ENCODE assay signal across 8 cellular contexts in genomic region chr3:160225181-160226025, GRCh38. TPM values are rescaled to one million over a fixed set of nuclear protein-coding genes. Genes with fewer than 3 reads are reported as not detected.
DNase-seq lines count a peak whose midpoint lies in the region; ATAC-seq and TF ChIP-seq lines count a peak whose summit lies in the region.

Gene C3orf80, plus strand, starts transcription at chr3:160225422. Its CDS starts 214 bp downstream, at chr3:160225636.

- peaks cover 9% of the 10 kb centered on the region for H3K4me1 Mint-ChIP-seq in Calu3 (ENCODE audit: low read depth, unreplicated experiment)
- peaks cover 14% of the 10 kb centered on the region for H3K4me1 Mint-ChIP-seq in activated T-helper 1 cell treated with anti-CD3 and anti-CD28 coated beads, Interleukin-12 subunit alpha, Interleukin-12 subunit beta, Interleukin-2, Interleukin-4 antibody, amounts not matched to agents 30 ng/mL and 10 ng/mL and 1 ng/mL, durations not matched to agents 14 hours and 24 hours and 36 hours (ENCODE audit: low read depth)
- peaks cover 14% of the 10 kb centered on the region for H3K4me1 Mint-ChIP-seq in neural progenitor cell

- peak within 1 kb of the TSS; percentile 85 for H3K4me3 Mint-ChIP-seq in Calu3 (ENCODE audit: low read depth, unreplicated experiment)
- H3K4me3 Mint-ChIP-seq in activated T-helper 1 cell treated with anti-CD3 and anti-CD28 coated beads, Interleukin-12 subunit alpha, Interleukin-12 subunit beta, Interleukin-2, Interleukin-4 antibody, amounts not matched to agents 30 ng/mL and 10 ng/mL and 1 ng/mL, durations not matched to agents 14 hours and 24 hours and 36 hours = peak within 1 kb of the TSS; percentile 77
- H3K4me3 Mint-ChIP-seq in neural progenitor cell = peak within 1 kb of the TSS; percentile 90

- no peaks in the 10 kb centered on the region for H3K79me2 ChIP-seq in neural progenitor cell (ENCODE audit: low read depth)

- peaks cover 23% of the 10 kb centered on the region for H3F3A ChIP-seq in neural progenitor cell (ENCODE audit: low read depth)

- H3K27ac ChIP-seq in neural progenitor cell (no peak within 1 kb of the TSS), urinary bladder (ENCODE audit: low read depth) (no peak within 1 kb of the TSS)

- CTCF ChIA-PET in Calu3 (lab: Charles Lee) = interaction anchor here (0.5 to 1.4 kb wide), 6 partner anchors 27 to 1502 kb away, joined by 3 to 8 read pairs (median 5); no protein-coding TSS in a partner anchor

- H3K36me3 Mint-ChIP-seq in Calu3 (ENCODE audit: insufficient read depth, unreplicated experiment) = peaks cover 23% of the 10 kb centered on the region
- no peaks in the 10 kb centered on the region for H3K36me3 Mint-ChIP-seq in activated T-helper 1 cell treated with anti-CD3 and anti-CD28 coated beads, Interleukin-12 subunit alpha, Interleukin-12 subunit beta, Interleukin-2, Interleukin-4 antibody, amounts not matched to agents 30 ng/mL and 10 ng/mL and 1 ng/mL, durations not matched to agents 14 hours and 24 hours and 36 hours (ENCODE audit: low read depth)
- H3K36me3 Mint-ChIP-seq in neural progenitor cell = no peaks in the 10 kb centered on the region

- intact Hi-C loops in Calu3 (cut with micrococcal nuclease; ENCODE audit: unreplicated experiment) = loop anchor here (5.0 kb wide), 3 partner anchors 63 to 187 kb away; no protein-coding TSS in a partner anchor
- intact Hi-C loops in activated T-helper 1 cell treated with anti-CD3 and anti-CD28 coated beads, Interleukin-12 subunit alpha, Interleukin-12 subunit beta, Interleukin-2, Interleukin-4 antibody, amounts not matched to agents 30 ng/mL and 10 ng/mL and 1 ng/mL, durations not matched to agents 14 hours and 24 hours and 36 hours (cut with micrococcal nuclease) = loop anchor here (5.0 kb wide), 5 partner anchors 172 to 463 kb away; partner anchors contain the start of genes IFT80, IL12A, KPNA4 and SMC4

- peak; percentile 81 for DNase-seq in Calu3
- peak; percentile 81 to 88 for DNase-seq in NOMO-1 (lab: John Stamatoyannopoulos, UW; ENCODE audit: unreplicated experiment in 2 of 2)
- DNase-seq in activated T-helper 1 cell treated with anti-CD3 and anti-CD28 coated beads, Interleukin-12 subunit alpha, Interleukin-12 subunit beta, Interleukin-2, Interleukin-4 antibody, amounts not matched to agents 30 ng/mL and 10 ng/mL and 1 ng/mL, durations not matched to agents 14 hours and 24 hours and 36 hours (ENCODE audit: low spot score) = peak; percentile 37
- peak; percentile 30 for DNase-seq in fibroblast of villous mesenchyme (ENCODE audit: low read depth)
- peak; percentile 85 for DNase-seq in neural progenitor cell (ENCODE audit: low spot score)

- peak; percentile 81 for ATAC-seq in GM19467 (IDR thresholded peaks at IDR 0.05; ENCODE audit: unreplicated experiment)
- ATAC-seq in HG03469 (IDR thresholded peaks at IDR 0.05; ENCODE audit: unreplicated experiment) = peak; percentile 69

- H2AFZ ChIP-seq in neural progenitor cell (replicated peaks) = peak within 1 kb of the TSS; percentile 74

- H3K36me3 ChIP-seq in neural progenitor cell (no peaks in the 10 kb centered on the region), urinary bladder (ENCODE audit: insufficient read depth) (no peaks in the 10 kb centered on the region)

- H3K9me3 ChIP-seq in neural progenitor cell (ENCODE audit: low read depth) = no peaks in the 10 kb centered on the region

- H3K4me1 ChIP-seq in neural progenitor cell (peaks cover 10% of the 10 kb centered on the region), urinary bladder (ENCODE audit: insufficient read depth) (peaks cover 5% of the 10 kb centered on the region)

- under 1% methylated on average over 103 of the region's 103 CpGs for WGBS in urinary bladder

- H3K9me3 Mint-ChIP-seq in Calu3 (ENCODE audit: low read depth, unreplicated experiment) (no peaks in the 10 kb centered on the region), neural progenitor cell (no peaks in the 10 kb centered on the region)
- H3K9me3 Mint-ChIP-seq in activated T-helper 1 cell treated with anti-CD3 and anti-CD28 coated beads, Interleukin-12 subunit alpha, Interleukin-12 subunit beta, Interleukin-2, Interleukin-4 antibody, amounts not matched to agents 30 ng/mL and 10 ng/mL and 1 ng/mL, durations not matched to agents 14 hours and 24 hours and 36 hours = no peaks in the 10 kb centered on the region

- H3K4me2 ChIP-seq in neural progenitor cell = peak within 1 kb of the TSS; percentile 89

- peaks cover 13% of the 10 kb centered on the region for H3K27me3 Mint-ChIP-seq in Calu3 (ENCODE audit: unreplicated experiment)
- peaks cover 66% of the 10 kb centered on the region for H3K27me3 Mint-ChIP-seq in activated T-helper 1 cell treated with anti-CD3 and anti-CD28 coated beads, Interleukin-12 subunit alpha, Interleukin-12 subunit beta, Interleukin-2, Interleukin-4 antibody, amounts not matched to agents 30 ng/mL and 10 ng/mL and 1 ng/mL, durations not matched to agents 14 hours and 24 hours and 36 hours (ENCODE audit: insufficient read depth)
- peaks cover 25% of the 10 kb centered on the region for H3K27me3 Mint-ChIP-seq in neural progenitor cell (ENCODE audit: insufficient read depth, low read depth)

- no peak for TF ChIP-seq CTCF in Calu3 (IDR thresholded peaks at IDR 0.05; ENCODE audit: unreplicated experiment)
- TF ChIP-seq CTCF in fibroblast of villous mesenchyme (IDR thresholded peaks at IDR 0.05; ENCODE audit: insufficient read depth, low read depth, low read length) = no peak
- peak; percentile 35 for TF ChIP-seq CTCF in neural progenitor cell (IDR thresholded peaks at IDR 0.05)

- H3K9ac ChIP-seq in neural progenitor cell = no peak within 1 kb of the TSS

- H3K27ac Mint-ChIP-seq in Calu3 (ENCODE audit: unreplicated experiment) (peak within 1 kb of the TSS; percentile 59), neural progenitor cell (no peak within 1 kb of the TSS)
- H3K27ac Mint-ChIP-seq in activated T-helper 1 cell treated with anti-CD3 and anti-CD28 coated beads, Interleukin-12 subunit alpha, Interleukin-12 subunit beta, Interleukin-2, Interleukin-4 antibody, amounts not matched to agents 30 ng/mL and 10 ng/mL and 1 ng/mL, durations not matched to agents 14 hours and 24 hours and 36 hours = peak within 1 kb of the TSS; percentile 40

- peaks cover 100% of the 10 kb centered on the region for H3K27me3 ChIP-seq in neural progenitor cell

- no TSS peak for BruUV-seq in Calu3 (replicated peaks; lab: Mats Ljungman, UMichigan)

- H3K4me3 ChIP-seq in fibroblast of villous mesenchyme (ENCODE audit: low read depth, low read length) (peak within 1 kb of the TSS; percentile 53), neural progenitor cell (peak within 1 kb of the TSS; percentile 54), urinary bladder (ENCODE audit: low read depth, low read length) (peak within 1 kb of the TSS; percentile 62)

- H4K20me1 ChIP-seq in neural progenitor cell (ENCODE audit: low read depth) = peaks cover 23% of the 10 kb centered on the region

RNA-seq across cellular contexts. Expression of gene C3orf80, which starts in this region (rescaled TPM):
- 2.5 and 3.0 TPM in 2 replicates for total RNA-seq in Calu3 (2022)
- 0.18 and 0.42 TPM in 2 replicates for total RNA-seq in activated T-helper 1 cell treated with anti-CD3 and anti-CD28 coated beads, Interleukin-12 subunit alpha, Interleukin-12 subunit beta, Interleukin-2, Interleukin-4 antibody, amounts not matched to agents 30 ng/mL and 10 ng/mL and 1 ng/mL, durations not matched to agents 14 hours and 24 hours and 36 hours
- total RNA-seq in fibroblast of villous mesenchyme = 0.86 and 3.2 TPM in 2 replicates
- total RNA-seq in neural progenitor cell (ENCODE audit: low replicate concordance) = not detected in 2 replicates
- total RNA-seq in urinary bladder = 1.0 TPM
- 1.6 TPM for polyA plus RNA-seq in urinary bladder

Comparison
In these comparisons a context has a peak if more than half of its experiments do, and no peak if none do; other contexts are left out.
1. Peak in DNase-seq in activated T-helper 1 cell treated with anti-CD3 and anti-CD28 coated beads, Interleukin-12 subunit alpha, Interleukin-12 subunit beta, Interleukin-2, Interleukin-4 antibody, amounts not matched to agents 30 ng/mL and 10 ng/mL and 1 ng/mL, durations not matched to agents 14 hours and 24 hours and 36 hours; RNA of the gene not detected or under 1 TPM.
2. Peak in DNase-seq, H3K4me3 ChIP-seq and H3K4me2 ChIP-seq in neural progenitor cell; RNA of the gene not detected or under 1 TPM.
3. DNase-seq: peak in every context shown above with its lines; median percentile 85 in neural progenitor cell; 84 in NOMO-1; 81 in Calu3; 37 in activated T-helper 1 cell treated with anti-CD3 and anti-CD28 coated beads, Interleukin-12 subunit alpha, Interleukin-12 subunit beta, Interleukin-2, Interleukin-4 antibody, amounts not matched to agents 30 ng/mL and 10 ng/mL and 1 ng/mL, durations not matched to agents 14 hours and 24 hours and 36 hours; 30 in fibroblast of villous mesenchyme.